In the genomic region with DNA sequence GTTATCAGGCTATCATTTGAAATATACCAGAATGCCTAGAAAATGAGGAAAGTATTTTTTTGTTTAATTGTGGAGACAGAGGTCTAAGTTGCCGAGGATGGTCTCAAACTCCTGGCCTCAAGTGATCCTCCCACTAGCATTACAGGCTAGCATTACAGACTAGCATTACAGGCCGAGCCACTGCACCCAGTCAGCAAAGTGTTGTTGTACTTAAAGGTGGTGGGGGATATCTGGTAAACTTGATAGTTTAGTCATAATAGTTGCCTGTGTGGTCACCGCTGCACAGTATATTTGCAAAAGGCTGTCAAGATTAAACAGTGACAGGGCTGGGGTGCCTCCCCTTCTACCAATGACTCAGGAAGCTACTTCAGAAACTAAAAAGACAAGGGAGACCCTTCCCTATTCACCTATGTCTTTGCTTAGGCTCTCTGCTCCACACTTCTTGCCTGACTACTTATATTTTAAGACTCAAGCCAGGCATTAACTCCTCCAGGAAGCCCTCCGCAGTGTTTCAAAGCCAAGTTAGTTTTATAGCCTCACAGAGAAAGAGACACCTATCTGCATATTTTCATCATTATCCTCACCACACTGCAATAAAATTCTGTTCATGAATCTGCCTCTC, we compare ENCODE assay signal across 1 cellular context.
TF ChIP-seq lines count a peak whose summit lies in the region.

No MANE protein-coding gene starts in this region.

TF ChIP-seq in HepG2, 621 proteins besides CTCF, POLR2A, EP300 and RAD21 (continues in another document):
- TF ChIP-seq ELF3 (CRISPR knock-in tag; IDR thresholded peaks at IDR 0.05) (0 out of 2 replicates have a peak, but pooled peaks have one; percentile 9), NONO (IDR thresholded peaks at IDR 0.05) (no peak), NONO (CRISPR knock-in tag; conservative IDR thresholded peaks at IDR 0.05) (0 out of 2 replicates have a peak, but pooled peaks have one; percentile 23), THAP11 (CRISPR knock-in tag; IDR thresholded peaks at IDR 0.05) (peak; percentile 31; the same call in 1 of the 2 replicates), MED13 (CRISPR knock-in tag; IDR thresholded peaks at IDR 0.05) (no peak), SNAI1 (CRISPR knock-in tag; IDR thresholded peaks at IDR 0.05; ENCODE audit: borderline replicate concordance) (no peak), ZKSCAN1 (IDR thresholded peaks at IDR 0.05; ENCODE audit: low read length) (0 out of 2 replicates have a peak, but pooled peaks have one; percentile 34), ZNF468 (CRISPR knock-in tag; IDR thresholded peaks at IDR 0.05) (no peak), NR2F2 (IDR thresholded peaks at IDR 0.05; ENCODE audit: borderline replicate concordance, low read depth) (no peak), ZNF564 (CRISPR knock-in tag; IDR thresholded peaks at IDR 0.05) (no peak), SOX13 (IDR thresholded peaks at IDR 0.05) (no peak), SOX13 (CRISPR knock-in tag; conservative IDR thresholded peaks at IDR 0.05 in 1 of 2, IDR thresholded peaks at IDR 0.05 in 1 of 2) (peak in 1 of 2 experiments; percentile 10; a peak in 1 of 4 replicates), REXO4 (CRISPR knock-in tag; IDR thresholded peaks at IDR 0.05; ENCODE audit: borderline replicate concordance) (no peak), RARA (CRISPR knock-in tag; IDR thresholded peaks at IDR 0.05) (0 out of 2 replicates have a peak, but pooled peaks have one; percentile 8), ZNF577 (CRISPR knock-in tag; IDR thresholded peaks at IDR 0.05; ENCODE audit: borderline replicate concordance, low read depth) (no peak), CREB1 (IDR thresholded peaks at IDR 0.05) (no peak), CREB1 (CRISPR knock-in tag; IDR thresholded peaks at IDR 0.05) (0 out of 2 replicates have a peak, but pooled peaks have one; percentile 5), SOX6 (IDR thresholded peaks at IDR 0.05) (no peak), SOX6 (CRISPR knock-in tag; IDR thresholded peaks at IDR 0.05) (0 out of 2 replicates have a peak, but pooled peaks have one; percentile 20), NFATC3 (CRISPR knock-in tag; IDR thresholded peaks at IDR 0.05) (no peak), MAFK (conservative IDR thresholded peaks at IDR 0.05 in 1 of 2, IDR thresholded peaks at IDR 0.05 in 1 of 2; ENCODE audit: low read length in 2 of 2) (peak in 1 of 2 experiments; percentile 24; a peak in 2 of 4 replicates), ZSCAN31 (CRISPR knock-in tag; IDR thresholded peaks at IDR 0.05; ENCODE audit: low read depth) (no peak), NCOR1 (IDR thresholded peaks at IDR 0.05; ENCODE audit: borderline replicate concordance, low read length) (no peak), SP1 (IDR thresholded peaks at IDR 0.05) (no peak), SP1 (CRISPR knock-in tag; IDR thresholded peaks at IDR 0.05) (no peak), ZNF644 (CRISPR knock-in tag; IDR thresholded peaks at IDR 0.05; ENCODE audit: low read depth) (no peak), AGO2 (optimal IDR thresholded peaks at IDR 0.05; ENCODE audit: low read depth, low read length) (no peak), KDM3A (CRISPR knock-in tag; IDR thresholded peaks at IDR 0.05; ENCODE audit: low read depth) (no peak), NCOA2 (CRISPR knock-in tag; IDR thresholded peaks at IDR 0.05) (no peak), ZMYM4 (CRISPR knock-in tag; IDR thresholded peaks at IDR 0.05) (0 out of 2 replicates have a peak, but pooled peaks have one; percentile 16), YEATS2 (CRISPR knock-in tag; IDR thresholded peaks at IDR 0.05; ENCODE audit: borderline replicate concordance) (0 out of 2 replicates have a peak, but pooled peaks have one; percentile 39), GLI4 (CRISPR knock-in tag; IDR thresholded peaks at IDR 0.05; ENCODE audit: borderline replicate concordance) (no peak), KMT2A (CRISPR knock-in tag; IDR thresholded peaks at IDR 0.05) (no peak), GATAD2A (CRISPR knock-in tag; IDR thresholded peaks at IDR 0.05) (peak; percentile 51), FOXP1 (IDR thresholded peaks at IDR 0.05) (no peak), FOXP1 (CRISPR knock-in tag; IDR thresholded peaks at IDR 0.05) (peak; percentile 28; the same call in 1 of the 2 replicates)
- TF ChIP-seq, protein P1, sequence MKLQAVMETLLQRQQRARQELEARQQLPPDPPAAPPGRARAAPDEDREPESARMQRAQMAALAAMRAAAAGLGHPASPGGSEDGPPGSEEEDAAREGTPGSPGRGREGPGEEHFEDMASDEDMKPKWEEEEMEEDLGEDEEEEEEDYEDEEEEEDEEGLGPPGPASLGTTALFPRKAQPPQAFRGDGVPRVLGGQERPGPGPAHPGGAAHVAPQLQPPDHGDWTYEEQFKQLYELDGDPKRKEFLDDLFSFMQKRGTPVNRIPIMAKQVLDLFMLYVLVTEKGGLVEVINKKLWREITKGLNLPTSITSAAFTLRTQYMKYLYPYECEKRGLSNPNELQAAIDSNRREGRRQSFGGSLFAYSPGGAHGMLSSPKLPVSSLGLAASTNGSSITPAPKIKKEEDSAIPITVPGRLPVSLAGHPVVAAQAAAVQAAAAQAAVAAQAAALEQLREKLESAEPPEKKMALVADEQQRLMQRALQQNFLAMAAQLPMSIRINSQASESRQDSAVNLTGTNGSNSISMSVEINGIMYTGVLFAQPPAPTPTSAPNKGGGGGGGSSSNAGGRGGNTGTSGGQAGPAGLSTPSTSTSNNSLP (IDR thresholded peaks at IDR 0.05; ENCODE audit: low read depth, low read length) = peak; percentile 34; the same call in 1 of the 2 replicates
- TF ChIP-seq, protein P2, sequence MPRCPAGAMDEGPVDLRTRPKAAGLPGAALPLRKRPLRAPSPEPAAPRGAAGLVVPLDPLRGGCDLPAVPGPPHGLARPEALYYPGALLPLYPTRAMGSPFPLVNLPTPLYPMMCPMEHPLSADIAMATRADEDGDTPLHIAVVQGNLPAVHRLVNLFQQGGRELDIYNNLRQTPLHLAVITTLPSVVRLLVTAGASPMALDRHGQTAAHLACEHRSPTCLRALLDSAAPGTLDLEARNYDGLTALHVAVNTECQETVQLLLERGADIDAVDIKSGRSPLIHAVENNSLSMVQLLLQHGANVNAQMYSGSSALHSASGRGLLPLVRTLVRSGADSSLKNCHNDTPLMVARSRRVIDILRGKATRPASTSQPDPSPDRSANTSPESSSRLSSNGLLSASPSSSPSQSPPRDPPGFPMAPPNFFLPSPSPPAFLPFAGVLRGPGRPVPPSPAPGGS (CRISPR knock-in tag; IDR thresholded peaks at IDR 0.05) = no peak
- TF ChIP-seq, protein P3, sequence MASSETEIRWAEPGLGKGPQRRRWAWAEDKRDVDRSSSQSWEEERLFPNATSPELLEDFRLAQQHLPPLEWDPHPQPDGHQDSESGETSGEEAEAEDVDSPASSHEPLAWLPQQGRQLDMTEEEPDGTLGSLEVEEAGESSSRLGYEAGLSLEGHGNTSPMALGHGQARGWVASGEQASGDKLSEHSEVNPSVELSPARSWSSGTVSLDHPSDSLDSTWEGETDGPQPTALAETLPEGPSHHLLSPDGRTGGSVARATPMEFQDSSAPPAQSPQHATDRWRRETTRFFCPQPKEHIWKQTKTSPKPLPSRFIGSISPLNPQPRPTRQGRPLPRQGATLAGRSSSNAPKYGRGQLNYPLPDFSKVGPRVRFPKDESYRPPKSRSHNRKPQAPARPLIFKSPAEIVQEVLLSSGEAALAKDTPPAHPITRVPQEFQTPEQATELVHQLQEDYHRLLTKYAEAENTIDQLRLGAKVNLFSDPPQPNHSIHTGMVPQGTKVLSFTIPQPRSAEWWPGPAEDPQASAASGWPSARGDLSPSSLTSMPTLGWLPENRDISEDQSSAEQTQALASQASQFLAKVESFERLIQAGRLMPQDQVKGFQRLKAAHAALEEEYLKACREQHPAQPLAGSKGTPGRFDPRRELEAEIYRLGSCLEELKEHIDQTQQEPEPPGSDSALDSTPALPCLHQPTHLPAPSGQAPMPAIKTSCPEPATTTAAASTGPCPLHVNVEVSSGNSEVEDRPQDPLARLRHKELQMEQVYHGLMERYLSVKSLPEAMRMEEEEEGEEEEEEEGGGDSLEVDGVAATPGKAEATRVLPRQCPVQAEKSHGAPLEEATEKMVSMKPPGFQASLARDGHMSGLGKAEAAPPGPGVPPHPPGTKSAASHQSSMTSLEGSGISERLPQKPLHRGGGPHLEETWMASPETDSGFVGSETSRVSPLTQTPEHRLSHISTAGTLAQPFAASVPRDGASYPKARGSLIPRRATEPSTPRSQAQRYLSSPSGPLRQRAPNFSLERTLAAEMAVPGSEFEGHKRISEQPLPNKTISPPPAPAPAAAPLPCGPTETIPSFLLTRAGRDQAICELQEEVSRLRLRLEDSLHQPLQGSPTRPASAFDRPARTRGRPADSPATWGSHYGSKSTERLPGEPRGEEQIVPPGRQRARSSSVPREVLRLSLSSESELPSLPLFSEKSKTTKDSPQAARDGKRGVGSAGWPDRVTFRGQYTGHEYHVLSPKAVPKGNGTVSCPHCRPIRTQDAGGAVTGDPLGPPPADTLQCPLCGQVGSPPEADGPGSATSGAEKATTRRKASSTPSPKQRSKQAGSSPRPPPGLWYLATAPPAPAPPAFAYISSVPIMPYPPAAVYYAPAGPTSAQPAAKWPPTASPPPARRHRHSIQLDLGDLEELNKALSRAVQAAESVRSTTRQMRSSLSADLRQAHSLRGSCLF (CRISPR knock-in tag; IDR thresholded peaks at IDR 0.05; ENCODE audit: borderline replicate concordance) = no peak
- TF ChIP-seq, protein P4, sequence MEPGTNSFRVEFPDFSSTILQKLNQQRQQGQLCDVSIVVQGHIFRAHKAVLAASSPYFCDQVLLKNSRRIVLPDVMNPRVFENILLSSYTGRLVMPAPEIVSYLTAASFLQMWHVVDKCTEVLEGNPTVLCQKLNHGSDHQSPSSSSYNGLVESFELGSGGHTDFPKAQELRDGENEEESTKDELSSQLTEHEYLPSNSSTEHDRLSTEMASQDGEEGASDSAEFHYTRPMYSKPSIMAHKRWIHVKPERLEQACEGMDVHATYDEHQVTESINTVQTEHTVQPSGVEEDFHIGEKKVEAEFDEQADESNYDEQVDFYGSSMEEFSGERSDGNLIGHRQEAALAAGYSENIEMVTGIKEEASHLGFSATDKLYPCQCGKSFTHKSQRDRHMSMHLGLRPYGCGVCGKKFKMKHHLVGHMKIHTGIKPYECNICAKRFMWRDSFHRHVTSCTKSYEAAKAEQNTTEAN (CRISPR knock-in tag; conservative IDR thresholded peaks at IDR 0.05) = no peak
- TF ChIP-seq, protein P5, sequence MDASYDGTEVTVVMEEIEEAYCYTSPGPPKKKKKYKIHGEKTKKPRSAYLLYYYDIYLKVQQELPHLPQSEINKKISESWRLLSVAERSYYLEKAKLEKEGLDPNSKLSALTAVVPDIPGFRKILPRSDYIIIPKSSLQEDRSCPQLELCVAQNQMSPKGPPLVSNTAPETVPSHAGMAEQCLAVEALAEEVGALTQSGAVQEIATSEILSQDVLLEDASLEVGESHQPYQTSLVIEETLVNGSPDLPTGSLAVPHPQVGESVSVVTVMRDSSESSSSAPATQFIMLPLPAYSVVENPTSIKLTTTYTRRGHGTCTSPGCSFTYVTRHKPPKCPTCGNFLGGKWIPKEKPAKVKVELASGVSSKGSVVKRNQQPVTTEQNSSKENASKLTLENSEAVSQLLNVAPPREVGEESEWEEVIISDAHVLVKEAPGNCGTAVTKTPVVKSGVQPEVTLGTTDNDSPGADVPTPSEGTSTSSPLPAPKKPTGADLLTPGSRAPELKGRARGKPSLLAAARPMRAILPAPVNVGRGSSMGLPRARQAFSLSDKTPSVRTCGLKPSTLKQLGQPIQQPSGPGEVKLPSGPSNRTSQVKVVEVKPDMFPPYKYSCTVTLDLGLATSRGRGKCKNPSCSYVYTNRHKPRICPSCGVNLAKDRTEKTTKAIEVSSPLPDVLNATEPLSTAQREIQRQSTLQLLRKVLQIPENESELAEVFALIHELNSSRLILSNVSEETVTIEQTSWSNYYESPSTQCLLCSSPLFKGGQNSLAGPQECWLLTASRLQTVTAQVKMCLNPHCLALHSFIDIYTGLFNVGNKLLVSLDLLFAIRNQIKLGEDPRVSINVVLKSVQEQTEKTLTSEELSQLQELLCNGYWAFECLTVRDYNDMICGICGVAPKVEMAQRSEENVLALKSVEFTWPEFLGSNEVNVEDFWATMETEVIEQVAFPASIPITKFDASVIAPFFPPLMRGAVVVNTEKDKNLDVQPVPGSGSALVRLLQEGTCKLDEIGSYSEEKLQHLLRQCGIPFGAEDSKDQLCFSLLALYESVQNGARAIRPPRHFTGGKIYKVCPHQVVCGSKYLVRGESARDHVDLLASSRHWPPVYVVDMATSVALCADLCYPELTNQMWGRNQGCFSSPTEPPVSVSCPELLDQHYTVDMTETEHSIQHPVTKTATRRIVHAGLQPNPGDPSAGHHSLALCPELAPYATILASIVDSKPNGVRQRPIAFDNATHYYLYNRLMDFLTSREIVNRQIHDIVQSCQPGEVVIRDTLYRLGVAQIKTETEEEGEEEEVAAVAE (CRISPR knock-in tag; IDR thresholded peaks at IDR 0.05; ENCODE audit: borderline replicate concordance) = no peak
- TF ChIP-seq, protein P6, sequence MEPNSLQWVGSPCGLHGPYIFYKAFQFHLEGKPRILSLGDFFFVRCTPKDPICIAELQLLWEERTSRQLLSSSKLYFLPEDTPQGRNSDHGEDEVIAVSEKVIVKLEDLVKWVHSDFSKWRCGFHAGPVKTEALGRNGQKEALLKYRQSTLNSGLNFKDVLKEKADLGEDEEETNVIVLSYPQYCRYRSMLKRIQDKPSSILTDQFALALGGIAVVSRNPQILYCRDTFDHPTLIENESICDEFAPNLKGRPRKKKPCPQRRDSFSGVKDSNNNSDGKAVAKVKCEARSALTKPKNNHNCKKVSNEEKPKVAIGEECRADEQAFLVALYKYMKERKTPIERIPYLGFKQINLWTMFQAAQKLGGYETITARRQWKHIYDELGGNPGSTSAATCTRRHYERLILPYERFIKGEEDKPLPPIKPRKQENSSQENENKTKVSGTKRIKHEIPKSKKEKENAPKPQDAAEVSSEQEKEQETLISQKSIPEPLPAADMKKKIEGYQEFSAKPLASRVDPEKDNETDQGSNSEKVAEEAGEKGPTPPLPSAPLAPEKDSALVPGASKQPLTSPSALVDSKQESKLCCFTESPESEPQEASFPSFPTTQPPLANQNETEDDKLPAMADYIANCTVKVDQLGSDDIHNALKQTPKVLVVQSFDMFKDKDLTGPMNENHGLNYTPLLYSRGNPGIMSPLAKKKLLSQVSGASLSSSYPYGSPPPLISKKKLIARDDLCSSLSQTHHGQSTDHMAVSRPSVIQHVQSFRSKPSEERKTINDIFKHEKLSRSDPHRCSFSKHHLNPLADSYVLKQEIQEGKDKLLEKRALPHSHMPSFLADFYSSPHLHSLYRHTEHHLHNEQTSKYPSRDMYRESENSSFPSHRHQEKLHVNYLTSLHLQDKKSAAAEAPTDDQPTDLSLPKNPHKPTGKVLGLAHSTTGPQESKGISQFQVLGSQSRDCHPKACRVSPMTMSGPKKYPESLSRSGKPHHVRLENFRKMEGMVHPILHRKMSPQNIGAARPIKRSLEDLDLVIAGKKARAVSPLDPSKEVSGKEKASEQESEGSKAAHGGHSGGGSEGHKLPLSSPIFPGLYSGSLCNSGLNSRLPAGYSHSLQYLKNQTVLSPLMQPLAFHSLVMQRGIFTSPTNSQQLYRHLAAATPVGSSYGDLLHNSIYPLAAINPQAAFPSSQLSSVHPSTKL (CRISPR knock-in tag; IDR thresholded peaks at IDR 0.05) = peak; percentile 45; the same call in 1 of the 2 replicates
- TF ChIP-seq, protein P7, sequence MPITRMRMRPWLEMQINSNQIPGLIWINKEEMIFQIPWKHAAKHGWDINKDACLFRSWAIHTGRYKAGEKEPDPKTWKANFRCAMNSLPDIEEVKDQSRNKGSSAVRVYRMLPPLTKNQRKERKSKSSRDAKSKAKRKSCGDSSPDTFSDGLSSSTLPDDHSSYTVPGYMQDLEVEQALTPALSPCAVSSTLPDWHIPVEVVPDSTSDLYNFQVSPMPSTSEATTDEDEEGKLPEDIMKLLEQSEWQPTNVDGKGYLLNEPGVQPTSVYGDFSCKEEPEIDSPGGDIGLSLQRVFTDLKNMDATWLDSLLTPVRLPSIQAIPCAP (CRISPR knock-in tag; IDR thresholded peaks at IDR 0.05; ENCODE audit: low read depth) = no peak
